In genomic region chr11:43493431-43493830, GRCh38 we compare ENCODE assay signal across 1 cellular context.
TF ChIP-seq lines count a peak whose summit lies in the region.

No MANE protein-coding gene starts in this region.

TF ChIP-seq in endothelial cell of umbilical vein, 7 proteins besides CTCF, POLR2A, EP300 and RAD21 (continued from another document):
- no peak for TF ChIP-seq EZH2 (IDR thresholded peaks at IDR 0.05; ENCODE audit: borderline replicate concordance, low read depth, low read length, severe bottlenecking)
- TF ChIP-seq JUN (IDR thresholded peaks at IDR 0.05; ENCODE audit: borderline replicate concordance, insufficient read depth, insufficient read length, low read depth): no peak
